Comparison of ENCODE assay signal across 8 cellular contexts in the genomic region with DNA sequence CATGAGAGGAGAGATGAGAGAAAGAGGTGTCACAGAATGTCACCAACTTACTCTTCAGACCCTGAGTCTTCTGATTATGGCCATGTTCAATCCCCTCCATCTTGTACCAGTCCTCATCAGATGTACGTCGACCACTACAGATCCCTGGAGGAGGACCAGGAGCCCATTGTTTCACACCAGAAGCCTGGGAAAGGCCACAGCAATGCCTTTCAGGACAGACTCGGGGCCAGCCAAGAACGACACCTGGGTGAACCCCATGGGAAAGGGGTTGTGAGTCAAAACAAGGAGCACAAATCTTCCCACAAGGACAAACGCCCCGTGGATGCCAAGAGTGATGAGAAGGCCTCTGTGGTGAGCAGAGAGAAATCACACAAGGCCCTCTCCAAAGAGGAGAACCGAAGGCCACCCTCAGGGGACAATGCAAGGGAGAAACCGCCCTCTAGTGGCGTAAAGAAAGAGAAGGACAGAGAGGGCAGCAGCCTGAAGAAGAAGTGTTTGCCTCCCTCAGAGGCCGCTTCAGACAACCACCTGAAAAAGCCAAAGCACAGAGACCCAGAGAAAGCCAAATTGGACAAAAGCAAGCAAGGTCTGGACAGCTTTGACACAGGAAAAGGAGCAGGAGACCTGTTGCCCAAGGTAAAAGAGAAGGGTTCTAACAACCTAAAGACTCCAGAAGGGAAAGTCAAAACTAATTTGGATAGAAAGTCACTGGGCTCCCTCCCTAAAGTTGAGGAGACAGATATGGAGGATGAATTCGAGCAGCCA. TPM values are rescaled to one million over a fixed set of nuclear protein-coding genes. Genes with fewer than 3 reads are reported as not detected.
DNase-seq lines count a peak whose midpoint lies in the region; ATAC-seq and TF ChIP-seq lines count a peak whose summit lies in the region.

No MANE protein-coding gene starts in this region.

- H2AFZ ChIP-seq in fibroblast of lung (ENCODE audit: low read length) (no peak overlapping the region), parathyroid adenoma (no peak overlapping the region)

- peaks cover 28% of the 10 kb centered on the region for H3K4me1 Mint-ChIP-seq in activated CD4-positive, alpha-beta memory T cell treated with anti-CD3 and anti-CD28 coated beads for 36 hours (ENCODE audit: low read depth)

- H3K4me2 ChIP-seq in fibroblast of lung (ENCODE audit: extremely low read depth, insufficient read depth, low read length) (no peak overlapping the region), parathyroid adenoma (ENCODE audit: low read length) (no peak overlapping the region)

- peaks cover 40% of the 10 kb centered on the region for H3K79me2 ChIP-seq in fibroblast of lung (ENCODE audit: control insufficient read depth, insufficient read depth, low read length)
- H3K79me2 ChIP-seq in parathyroid adenoma, result peaks cover 18% of the 10 kb centered on the region

- H3K4me3 ChIP-seq in GM06990 (replicated peaks; ENCODE audit: low read depth, low read length) (no peak overlapping the region), fibroblast of lung (replicated peaks in 1 of 4; ENCODE audit: control extremely low read depth in 1 of 4, insufficient read depth in 1 of 4, low read depth in 3 of 4, low read length in 4 of 4) (no peak overlapping the region), parathyroid adenoma (ENCODE audit: low read depth, low read length) (no peak overlapping the region)

- H3K27ac Mint-ChIP-seq in activated CD4-positive, alpha-beta memory T cell treated with anti-CD3 and anti-CD28 coated beads for 36 hours, result no peak overlapping the region

- H3K27ac ChIP-seq in fibroblast of lung (ENCODE audit: insufficient read depth, low read length) (peak overlapping the region; percentile 10), parathyroid adenoma (no peak overlapping the region)

- DNase-seq in AG08395 (ENCODE audit: low spot score) (peak; percentile 76), GM06990 (ENCODE audit: extremely low read depth, insufficient read length) (no peak), NCI-H2107 (lab: John Stamatoyannopoulos, UW) (peak; percentile 27), fibroblast of lung (ENCODE audit: low read depth in 2 of 2) (peak; percentile 26 to 66)
- peak; percentile 50 for DNase-seq in activated CD4-positive, alpha-beta memory T cell treated with anti-CD3 and anti-CD28 coated beads for 36 hours

- no peak for ATAC-seq in GM19324 (IDR thresholded peaks at IDR 0.05; ENCODE audit: low FRiP score, unreplicated experiment)
- no peak for ATAC-seq in GM21390 (IDR thresholded peaks at IDR 0.05; ENCODE audit: unreplicated experiment)

- H3K9me3 ChIP-seq in fibroblast of lung (ENCODE audit: control insufficient read depth, insufficient read depth, low read depth, low read length) (no peaks in the 10 kb centered on the region), parathyroid adenoma (ENCODE audit: control insufficient read depth, low read length) (no peaks in the 10 kb centered on the region)

- H3K9me3 Mint-ChIP-seq in activated CD4-positive, alpha-beta memory T cell treated with anti-CD3 and anti-CD28 coated beads for 36 hours, result no peaks in the 10 kb centered on the region

- POLR2A ChIA-PET in activated CD4-positive, alpha-beta memory T cell treated with anti-CD3 and anti-CD28 coated beads for 36 hours (lab: Charles Lee), result no interaction called here

- H3K4me1 ChIP-seq in fibroblast of lung (ENCODE audit: control insufficient read depth, extremely low read depth, insufficient read depth, low read length) (peaks cover 2% of the 10 kb centered on the region), parathyroid adenoma (peaks cover 9% of the 10 kb centered on the region)

- H3K9ac ChIP-seq in fibroblast of lung (ENCODE audit: insufficient read depth, low read length), result no peak overlapping the region
- H3K9ac ChIP-seq in parathyroid adenoma, result no peak overlapping the region

- no peak overlapping the region for H3K4me3 Mint-ChIP-seq in activated CD4-positive, alpha-beta memory T cell treated with anti-CD3 and anti-CD28 coated beads for 36 hours

- peaks cover 34% of the 10 kb centered on the region for H3K36me3 ChIP-seq in GM06990 (ENCODE audit: control insufficient read depth, insufficient read depth, low read length)
- peaks cover 30% of the 10 kb centered on the region for H3K36me3 ChIP-seq in fibroblast of lung (ENCODE audit: control insufficient read depth, insufficient read depth, low read length)
- no peaks in the 10 kb centered on the region for H3K36me3 ChIP-seq in parathyroid adenoma (ENCODE audit: control insufficient read depth, insufficient read depth, low read length)

- H3K27me3 ChIP-seq in GM06990 (replicated peaks; ENCODE audit: control insufficient read depth, insufficient read depth, low read length) (no peaks in the 10 kb centered on the region), fibroblast of lung (ENCODE audit: control insufficient read depth, insufficient read depth, low read length) (no peaks in the 10 kb centered on the region), parathyroid adenoma (ENCODE audit: control insufficient read depth, insufficient read depth, low read length) (no peaks in the 10 kb centered on the region)

- peak; percentile 82 for TF ChIP-seq CTCF in GM06990 (IDR thresholded peaks at IDR 0.05; ENCODE audit: insufficient read depth, low read length, poor library complexity, severe bottlenecking)
- peak; percentile 68 to 70 for TF ChIP-seq CTCF in fibroblast of lung (conservative IDR thresholded peaks at IDR 0.05 in 1 of 2, IDR thresholded peaks at IDR 0.05 in 1 of 2; ENCODE audit: low read depth in 1 of 2, low read length in 2 of 2)
- TF ChIP-seq CTCF in parathyroid adenoma (IDR thresholded peaks at IDR 0.05), result peak; percentile 55

- intact Hi-C loops in activated CD4-positive, alpha-beta memory T cell treated with anti-CD3 and anti-CD28 coated beads for 36 hours (cut with micrococcal nuclease), result no loop called here

- H3K27me3 Mint-ChIP-seq in activated CD4-positive, alpha-beta memory T cell treated with anti-CD3 and anti-CD28 coated beads for 36 hours, result no peaks in the 10 kb centered on the region

- CTCF ChIA-PET in activated CD4-positive, alpha-beta memory T cell treated with anti-CD3 and anti-CD28 coated beads for 36 hours (lab: Charles Lee), result interaction anchor here (0.8 to 1.9 kb wide), 5 partner anchors 21 to 60 kb away, joined by 3 to 6 read pairs (median 4); partner anchors contain the start of gene RPL11

- no peaks in the 10 kb centered on the region for H4K20me1 ChIP-seq in fibroblast of lung (ENCODE audit: control insufficient read depth, extremely low read depth, insufficient read depth, low read length)

- H3K36me3 Mint-ChIP-seq in activated CD4-positive, alpha-beta memory T cell treated with anti-CD3 and anti-CD28 coated beads for 36 hours, result peaks cover 42% of the 10 kb centered on the region

RNA-seq across cellular contexts. Expression of gene ELOA, which starts 8.0 kb away (rescaled TPM):
- total RNA-seq in activated CD4-positive, alpha-beta memory T cell treated with anti-CD3 and anti-CD28 coated beads for 36 hours, result 10 to 100 TPM; 28.1 to 30.4 TPM
- 15.9 and 19.3 TPM in 2 replicates for total RNA-seq in fibroblast of lung
- 34.1 and 42.2 TPM in 2 replicates for polyA plus RNA-seq in fibroblast of lung
- 26.7 and 35.1 TPM in 2 replicates for polyA plus RNA-seq in fibroblast of lung (2012)
- 14.5 and 16.0 TPM in 2 replicates for polyA minus RNA-seq in fibroblast of lung (ENCODE audit: low replicate concordance)

RNA-seq across cellular contexts. Expression of gene PITHD1, which starts 27.0 kb away (rescaled TPM):
- 10 to 100 TPM; 67.2 to 69.0 TPM for total RNA-seq in activated CD4-positive, alpha-beta memory T cell treated with anti-CD3 and anti-CD28 coated beads for 36 hours
- 29.5 and 40.5 TPM in 2 replicates for total RNA-seq in fibroblast of lung
- 47.7 and 58.6 TPM in 2 replicates for polyA plus RNA-seq in fibroblast of lung
- polyA plus RNA-seq in fibroblast of lung (2012), result 30.8 and 40.3 TPM in 2 replicates
- 15.2 and 15.4 TPM in 2 replicates for polyA minus RNA-seq in fibroblast of lung (ENCODE audit: low replicate concordance)

RNA-seq across cellular contexts. Expression of gene LYPLA2, which starts 39.7 kb away (rescaled TPM):
- total RNA-seq in activated CD4-positive, alpha-beta memory T cell treated with anti-CD3 and anti-CD28 coated beads for 36 hours, result 10 to 100 TPM; 70.5 to 71.1 TPM
- total RNA-seq in fibroblast of lung, result 27.5 and 29.2 TPM in 2 replicates
- 20.4 and 29.1 TPM in 2 replicates for polyA plus RNA-seq in fibroblast of lung
- 25.1 and 44.1 TPM in 2 replicates for polyA plus RNA-seq in fibroblast of lung (2012)
- 18.8 and 36.4 TPM in 2 replicates for polyA minus RNA-seq in fibroblast of lung (ENCODE audit: low replicate concordance)

RNA-seq across cellular contexts. Expression of gene GALE, which starts 49.3 kb away (rescaled TPM):
- 10 to 100 TPM; 49.4 to 54.9 TPM for total RNA-seq in activated CD4-positive, alpha-beta memory T cell treated with anti-CD3 and anti-CD28 coated beads for 36 hours
- 14.1 and 16.0 TPM in 2 replicates for total RNA-seq in fibroblast of lung
- polyA plus RNA-seq in fibroblast of lung, result 11.9 and 19.6 TPM in 2 replicates
- 12.2 and 24.4 TPM in 2 replicates for polyA plus RNA-seq in fibroblast of lung (2012)
- polyA minus RNA-seq in fibroblast of lung (ENCODE audit: low replicate concordance), result 14.2 and 23.2 TPM in 2 replicates

RNA-seq across cellular contexts. Expression of gene RPL11, which starts 59.6 kb away (rescaled TPM):
- 1,000 to 10,000 TPM; 1,338 to 1,385 TPM for total RNA-seq in activated CD4-positive, alpha-beta memory T cell treated with anti-CD3 and anti-CD28 coated beads for 36 hours
- 1,214 and 1,412 TPM in 2 replicates for total RNA-seq in fibroblast of lung
- polyA plus RNA-seq in fibroblast of lung, result 1,477 and 1,551 TPM in 2 replicates
- 2,012 and 2,284 TPM in 2 replicates for polyA plus RNA-seq in fibroblast of lung (2012)
- polyA minus RNA-seq in fibroblast of lung (ENCODE audit: low replicate concordance), result 186 and 249 TPM in 2 replicates
